16 cellular contexts compared by ENCODE assay signal in the genomic region with DNA sequence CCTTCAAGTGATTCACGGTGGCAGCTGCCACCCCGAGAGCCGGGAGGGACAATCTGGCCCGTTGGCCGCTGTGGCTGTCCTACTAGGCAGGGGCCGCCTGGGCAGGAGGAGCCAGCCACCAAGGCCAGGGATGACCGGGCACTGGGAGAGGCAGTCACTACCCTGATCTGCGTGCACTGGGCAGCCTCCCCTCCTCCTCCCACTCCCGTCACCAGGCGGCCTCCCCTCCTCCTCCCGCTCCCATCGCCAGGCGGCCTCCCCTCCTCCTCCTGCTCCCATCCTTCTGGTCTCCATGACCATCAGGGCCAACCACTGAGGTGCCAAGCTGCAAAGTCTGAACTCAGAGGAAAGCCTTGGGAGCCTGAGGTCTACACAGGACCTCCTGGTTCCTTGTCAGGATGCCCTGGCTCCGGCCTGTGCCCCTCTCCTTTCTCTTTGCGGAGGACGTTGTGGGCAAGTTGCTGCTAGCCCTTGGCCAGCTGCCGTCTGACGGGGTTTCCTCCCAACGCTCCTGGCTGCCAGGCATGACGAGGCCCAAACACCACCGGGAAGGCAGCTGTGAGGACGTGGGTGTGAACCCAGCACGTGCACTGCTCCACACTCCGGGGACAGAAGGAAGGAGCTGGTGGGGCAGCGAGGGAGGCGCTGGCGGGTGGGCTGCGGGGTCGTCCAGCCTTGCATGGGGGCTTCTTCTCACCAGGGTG.
A peak's percentile ranks its signal among the peaks of the same experiment; 100 is the strongest.
DNase-seq lines count a peak whose midpoint lies in the region; ATAC-seq, FAIRE-seq and TF ChIP-seq lines count a peak whose summit lies in the region.
"Had no signal": no experiment of that assay in that cellular context is flagged by ENCODE, and none has a peak within 500 bp of the region (broad histone marks: within the 10 kb centered on the region; RNA-seq: fewer than 3 reads in every experiment).

No MANE protein-coding gene starts in this region.

- H3K4me1 ChIP-seq in RWPE2 (ENCODE audit: insufficient read depth, poor library complexity, severe bottlenecking): peaks cover 3% of the 10 kb centered on the region

- H3K27ac Mint-ChIP-seq in CD14-positive monocyte: no peak overlapping the region

- intact Hi-C loops in CD14-positive monocyte (cut with micrococcal nuclease): no loop called here

- no peaks in the 10 kb centered on the region for H3K9me3 ChIP-seq in RWPE2 (ENCODE audit: severe bottlenecking)

- no peak overlapping the region for H3K4me3 ChIP-seq in RWPE2 (ENCODE audit: severe bottlenecking)
- H3K4me3 ChIP-seq in coronary artery: no peak overlapping the region

- no peak for FAIRE-seq in frontal cortex (lab: Jason Lieb, UNC)
- FAIRE-seq: H54 had no signal

- no peaks in the 10 kb centered on the region for H3K4me1 Mint-ChIP-seq in CD14-positive monocyte

- H3K36me3 ChIP-seq in RWPE2 (ENCODE audit: low read depth): no peaks in the 10 kb centered on the region

- H3K27ac ChIP-seq in RWPE2 (ENCODE audit: poor library complexity, severe bottlenecking): no peak overlapping the region
- peak overlapping the region in 1 of 2 donors; percentile 51 for H3K27ac ChIP-seq in coronary artery

- peak; percentile 34 for DNase-seq in CD14-positive monocyte (ENCODE audit: low spot score)
- no peak for DNase-seq in RWPE2 (ENCODE audit: low spot score)
- DNase-seq in frontal cortex (ENCODE audit: low spot score in 2 of 2): peak; percentile 44 to 65
- DNase-seq in occipital lobe (lab: John Stamatoyannopoulos, UW): peak; percentile 64
- DNase-seq in coronary artery (ENCODE audit: low spot score): no peak
- no peak for DNase-seq in activated CD4-positive, alpha-beta T cell treated with anti-CD3 and anti-CD28 coated beads, Interleukin-2, amount 50 U/mL, for 1 hour
- DNase-seq in DMS114 treated with DMSO at 0.1 percent for 48 hours (lab: John Stamatoyannopoulos, UW; ENCODE audit: unreplicated experiment): no peak
- DNase-seq: activated CD4-positive, CD25-positive, alpha-beta regulatory T cell treated with anti-CD3 and anti-CD28 coated beads, Interleukin-2, amount 50 U/mL, for 72 hours; AML-193; dermis blood vessel endothelial cell; mesendoderm; NCI-H1105; NCI-H446; T-helper 1 cell had no signal

- H3K27me3 Mint-ChIP-seq in CD14-positive monocyte (ENCODE audit: low read depth in 3 of 3): peaks cover 0 to 4% (median 2%) of the 10 kb centered on the region in 3 donors

- peaks cover 0 to 4% (median 0%) of the 10 kb centered on the region in 7 donors for H3K9me3 Mint-ChIP-seq in CD14-positive monocyte

- no peak overlapping the region for H3K4me3 Mint-ChIP-seq in CD14-positive monocyte

- ATAC-seq in RWPE2 (ENCODE audit: low read depth): peak; percentile 41; the same call in 1 of the 3 replicates
- ATAC-seq in HG02588 (IDR thresholded peaks at IDR 0.05; ENCODE audit: unreplicated experiment): no peak

- TF ChIP-seq CTCF in CD14-positive monocyte (IDR thresholded peaks at IDR 0.05): no peak
- no peak for TF ChIP-seq CTCF in RWPE2 (IDR thresholded peaks at IDR 0.05; ENCODE audit: poor library complexity, severe bottlenecking)
- no peak for TF ChIP-seq CTCF in coronary artery (IDR thresholded peaks at IDR 0.05)

- H3K36me3 Mint-ChIP-seq in CD14-positive monocyte: no peaks in the 10 kb centered on the region

- no peaks in the 10 kb centered on the region for H3K27me3 ChIP-seq in RWPE2 (ENCODE audit: insufficient read depth, poor library complexity, severe bottlenecking)

Comparison
In these comparisons a context has a peak if more than half of its experiments do, and no peak if none do; other contexts are left out.
1. DNase-seq: peak in CD14-positive monocyte (single experiment), frontal cortex (2 of 2) and occipital lobe (single experiment); none in RWPE2 (single experiment), coronary artery (single experiment), activated CD4-positive, alpha-beta T cell treated with anti-CD3 and anti-CD28 coated beads, Interleukin-2, amount 50 U/mL, for 1 hour (single experiment) and DMS114 treated with DMSO at 0.1 percent for 48 hours (single experiment).